ENCODE assay signal across 8 cellular contexts in the genomic region with DNA sequence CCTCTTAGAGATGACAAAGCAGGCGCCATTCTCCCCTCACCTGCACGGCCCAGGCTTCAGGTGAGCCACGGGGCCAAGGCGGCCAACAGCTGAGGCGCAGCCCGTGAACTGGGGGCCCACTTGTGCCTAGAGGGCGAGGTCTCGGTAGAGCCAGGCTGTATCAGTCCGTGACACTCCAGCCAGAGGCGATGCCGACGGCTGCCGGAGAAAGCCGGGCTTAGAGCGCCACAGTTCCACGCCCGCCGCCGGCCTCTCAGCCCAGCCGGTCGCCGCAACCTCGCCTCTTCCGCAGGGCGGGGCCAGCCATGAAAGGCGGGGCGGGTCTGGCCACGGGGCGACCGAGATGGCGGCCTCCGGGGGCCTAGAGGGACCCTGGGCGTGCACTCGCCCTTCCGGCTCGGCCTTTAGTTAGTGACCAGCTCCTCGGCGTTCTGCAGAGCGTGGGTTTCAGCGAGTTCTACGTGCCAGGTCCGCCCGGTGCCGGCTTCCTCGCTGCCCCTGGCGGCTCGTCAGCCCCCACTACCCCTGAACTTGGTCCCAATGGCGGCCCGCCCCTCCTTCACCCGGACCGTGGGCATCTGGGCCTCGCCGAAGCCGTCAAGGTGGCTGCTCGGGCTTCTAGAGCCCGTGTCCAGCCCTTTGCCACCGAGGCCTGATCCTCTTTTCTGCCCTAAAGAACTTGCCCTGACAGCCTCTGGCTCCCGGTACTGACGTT. TPM values are rescaled to one million over a fixed set of nuclear protein-coding genes. Genes with fewer than 3 reads are reported as not detected.
A peak's percentile ranks its signal among the peaks of the same experiment; 100 is the strongest.
DNase-seq lines count a peak whose midpoint lies in the region; ATAC-seq, FAIRE-seq and TF ChIP-seq lines count a peak whose summit lies in the region.

A gene (plus strand): TSS at position 390 of the 715 bp plus-strand sequence. CDS start 881 bp downstream, outside the sequence.

- WGBS in HepG2 (ENCODE audit: low lambda C conversion rate) = 0% methylated on average over 6 of the region's 59 CpGs

- in situ Hi-C loops in HepG2 (cut with HindIII; ENCODE audit: extremely low pct_ligation_motif_present, low pct_unique_long_range_greater_than_20kb) = no loop called here

- H3K4me1 ChIP-seq in BE2C (no peaks in the 10 kb centered on the region), HepG2 (ENCODE audit: insufficient read depth, low read length) (peaks cover 34% of the 10 kb centered on the region)

- ATAC-seq in GM19025 (IDR thresholded peaks at IDR 0.05; ENCODE audit: low read depth, unreplicated experiment) = peak; percentile 99
- ATAC-seq in HG03280 (IDR thresholded peaks at IDR 0.05; ENCODE audit: unreplicated experiment) = peak; percentile 99
- peak; percentile 99 for ATAC-seq in HepG2

- peaks cover 34% of the 10 kb centered on the region for H3K79me2 ChIP-seq in HepG2 (ENCODE audit: insufficient read depth, low read length)

- TF ChIP-seq CTCF in BE2C (IDR thresholded peaks at IDR 0.05; ENCODE audit: low read depth, low read length) = no peak
- peak; percentile 59 for TF ChIP-seq CTCF in HepG2 (CRISPR knock-in tag; IDR thresholded peaks at IDR 0.05)

- DNase-seq in BE2C (peak; percentile 88), NCI-H524 treated with DMSO at 0.1 percent for 48 hours (lab: John Stamatoyannopoulos, UW) (peak; percentile 3), dedifferentiated amniotic fluid mesenchymal stem cell (ENCODE audit: extremely low spot score) (peak; percentile 52), HepG2 (ENCODE audit: low spot score) (peak; percentile 75)
- peak; percentile 76 for DNase-seq in activated CD4-positive, alpha-beta T cell treated with anti-CD3 and anti-CD28 coated beads, Interleukin-2, amount 50 U/mL, for 1 hour
- DNase-seq in stimulated activated CD4-positive, alpha-beta T cell treated with anti-CD3 and anti-CD28 coated beads, Interleukin-4, amount 100 ng/mL, for 1 hour = peak; percentile 83

- peak; percentile 94 for TF ChIP-seq POLR2A in HepG2 (IDR thresholded peaks at IDR 0.05; ENCODE audit: insufficient read depth in 1 of 2, low read depth in 2 of 2, low read length in 2 of 2)

- H3K4me3 ChIP-seq in BE2C (ENCODE audit: low read depth, low read length) (peak within 1 kb of the TSS; percentile 88), HepG2 (replicated peaks in 1 of 3; ENCODE audit: insufficient read depth in 1 of 3, low read depth in 2 of 3, low read length in 3 of 3) (peak within 1 kb of the TSS; percentile 98 to 99 (median 99))

- TF ChIP-seq EP300 in HepG2 (IDR thresholded peaks at IDR 0.05; ENCODE audit: low read depth in 2 of 2, low read length in 2 of 2) (no peak), HepG2 (CRISPR knock-in tag; IDR thresholded peaks at IDR 0.05; ENCODE audit: borderline replicate concordance) (no peak)

- peak within 1 kb of the TSS; percentile 98 for H3K9ac ChIP-seq in HepG2 (ENCODE audit: insufficient read depth, low read depth, low read length)

- FAIRE-seq in HepG2 (lab: Jason Lieb, UNC) = no peak

- CTCF ChIA-PET in HepG2 (lab: Yijun Ruan, JAX; ENCODE audit: low intra/inter-chr PET ratio, low total read pairs) = no interaction called here

- intact Hi-C loops in HepG2 (cut with micrococcal nuclease; ENCODE audit: unreplicated experiment) = loop anchor here (1.0 to 2.0 kb wide), 2 partner anchors 19 to 68 kb away; a partner anchor contains a TSS

- H3K27me3 ChIP-seq in BE2C = no peaks in the 10 kb centered on the region
- no peaks in the 10 kb centered on the region; a peak in 1 of 5 replicates for H3K27me3 ChIP-seq in HepG2 (ENCODE audit: control insufficient read depth in 1 of 2, insufficient read depth in 2 of 2, low read length in 2 of 2)

- TF ChIP-seq RAD21 in HepG2 (CRISPR knock-in tag; IDR thresholded peaks at IDR 0.05) = peak; percentile 45; the same call in 1 of the 2 replicates

- H3K36me3 ChIP-seq in BE2C = no peaks in the 10 kb centered on the region; the same call in 1 of the 2 replicates
- peaks cover 4 to 21% of the 10 kb centered on the region in 2 experiments; a peak in 3 of 5 replicates for H3K36me3 ChIP-seq in HepG2 (replicated peaks in 1 of 2; ENCODE audit: control insufficient read depth in 1 of 2, insufficient read depth in 2 of 2, low read length in 2 of 2)

- H3K27ac ChIP-seq in HepG2 (ENCODE audit: extremely low read length, insufficient read depth, low read length) = peak within 1 kb of the TSS; percentile 86

- no TSS peak for BruUV-seq in HepG2 (replicated peaks; lab: Mats Ljungman, UMichigan)

- POLR2A ChIA-PET in HepG2 (lab: Yijun Ruan, JAX) = interaction anchor here (0.9 to 5.8 kb wide), 10 partner anchors 11 to 674 kb away, joined by 3 to 119 read pairs (median 4); a partner anchor contains a TSS

- H2AFZ ChIP-seq in HepG2 (ENCODE audit: low read length) = peak within 1 kb of the TSS; percentile 18

- H3K4me2 ChIP-seq in HepG2 (ENCODE audit: low read depth, low read length) = peak within 1 kb of the TSS; percentile 92

- H3K9me3 ChIP-seq in BE2C = no peaks in the 10 kb centered on the region
- no peaks in the 10 kb centered on the region for H3K9me3 ChIP-seq in HepG2 (ENCODE audit: low read length)

- H4K20me1 ChIP-seq in HepG2 (ENCODE audit: insufficient read depth, low read length) = no peaks in the 10 kb centered on the region

TF ChIP-seq in HepG2, 621 proteins besides CTCF, POLR2A, EP300 and RAD21 (continues in another document):
- TF ChIP-seq PPARG (CRISPR knock-in tag; conservative IDR thresholded peaks at IDR 0.05) (peak; percentile 59; the same call in 1 of the 2 replicates), BRCA1 (CRISPR knock-in tag; IDR thresholded peaks at IDR 0.05) (peak; percentile 81; the same call in 1 of the 2 replicates)
- TF ChIP-seq, protein P1, sequence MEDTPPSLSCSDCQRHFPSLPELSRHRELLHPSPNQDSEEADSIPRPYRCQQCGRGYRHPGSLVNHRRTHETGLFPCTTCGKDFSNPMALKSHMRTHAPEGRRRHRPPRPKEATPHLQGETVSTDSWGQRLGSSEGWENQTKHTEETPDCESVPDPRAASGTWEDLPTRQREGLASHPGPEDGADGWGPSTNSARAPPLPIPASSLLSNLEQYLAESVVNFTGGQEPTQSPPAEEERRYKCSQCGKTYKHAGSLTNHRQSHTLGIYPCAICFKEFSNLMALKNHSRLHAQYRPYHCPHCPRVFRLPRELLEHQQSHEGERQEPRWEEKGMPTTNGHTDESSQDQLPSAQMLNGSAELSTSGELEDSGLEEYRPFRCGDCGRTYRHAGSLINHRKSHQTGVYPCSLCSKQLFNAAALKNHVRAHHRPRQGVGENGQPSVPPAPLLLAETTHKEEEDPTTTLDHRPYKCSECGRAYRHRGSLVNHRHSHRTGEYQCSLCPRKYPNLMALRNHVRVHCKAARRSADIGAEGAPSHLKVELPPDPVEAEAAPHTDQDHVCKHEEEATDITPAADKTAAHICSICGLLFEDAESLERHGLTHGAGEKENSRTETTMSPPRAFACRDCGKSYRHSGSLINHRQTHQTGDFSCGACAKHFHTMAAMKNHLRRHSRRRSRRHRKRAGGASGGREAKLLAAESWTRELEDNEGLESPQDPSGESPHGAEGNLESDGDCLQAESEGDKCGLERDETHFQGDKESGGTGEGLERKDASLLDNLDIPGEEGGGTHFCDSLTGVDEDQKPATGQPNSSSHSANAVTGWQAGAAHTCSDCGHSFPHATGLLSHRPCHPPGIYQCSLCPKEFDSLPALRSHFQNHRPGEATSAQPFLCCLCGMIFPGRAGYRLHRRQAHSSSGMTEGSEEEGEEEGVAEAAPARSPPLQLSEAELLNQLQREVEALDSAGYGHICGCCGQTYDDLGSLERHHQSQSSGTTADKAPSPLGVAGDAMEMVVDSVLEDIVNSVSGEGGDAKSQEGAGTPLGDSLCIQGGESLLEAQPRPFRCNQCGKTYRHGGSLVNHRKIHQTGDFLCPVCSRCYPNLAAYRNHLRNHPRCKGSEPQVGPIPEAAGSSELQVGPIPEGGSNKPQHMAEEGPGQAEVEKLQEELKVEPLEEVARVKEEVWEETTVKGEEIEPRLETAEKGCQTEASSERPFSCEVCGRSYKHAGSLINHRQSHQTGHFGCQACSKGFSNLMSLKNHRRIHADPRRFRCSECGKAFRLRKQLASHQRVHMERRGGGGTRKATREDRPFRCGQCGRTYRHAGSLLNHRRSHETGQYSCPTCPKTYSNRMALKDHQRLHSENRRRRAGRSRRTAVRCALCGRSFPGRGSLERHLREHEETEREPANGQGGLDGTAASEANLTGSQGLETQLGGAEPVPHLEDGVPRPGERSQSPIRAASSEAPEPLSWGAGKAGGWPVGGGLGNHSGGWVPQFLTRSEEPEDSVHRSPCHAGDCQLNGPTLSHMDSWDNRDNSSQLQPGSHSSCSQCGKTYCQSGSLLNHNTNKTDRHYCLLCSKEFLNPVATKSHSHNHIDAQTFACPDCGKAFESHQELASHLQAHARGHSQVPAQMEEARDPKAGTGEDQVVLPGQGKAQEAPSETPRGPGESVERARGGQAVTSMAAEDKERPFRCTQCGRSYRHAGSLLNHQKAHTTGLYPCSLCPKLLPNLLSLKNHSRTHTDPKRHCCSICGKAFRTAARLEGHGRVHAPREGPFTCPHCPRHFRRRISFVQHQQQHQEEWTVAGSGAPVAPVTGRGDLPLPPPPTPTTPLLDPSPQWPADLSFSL (CRISPR knock-in tag; IDR thresholded peaks at IDR 0.05) = no peak

RNA-seq across cellular contexts. Expression of the gene that starts here (rescaled TPM):
- polyA plus RNA-seq in BE2C (2012; ENCODE audit: insufficient read depth, insufficient read length, low read depth) = 8.4 TPM
- total RNA-seq in HepG2 (2016; rRNA removed; fragmentation: Illumina TruSeq; extraction: Trizol) = 13.2 and 16.5 TPM in 2 replicates
- total RNA-seq in HepG2 (2016; cell fraction: cytosol; rRNA removed; fragmentation: Illumina TruSeq; extraction: Trizol; ENCODE audit: low read depth) = 3.2 and 3.4 TPM in 2 replicates
- total RNA-seq in HepG2 (2016; cell fraction: insoluble cytoplasmic fraction; rRNA removed; fragmentation: Illumina TruSeq; extraction: Trizol) = 13.8 and 14.0 TPM in 2 replicates
- 9.6 and 9.9 TPM in 2 replicates for total RNA-seq in HepG2 (2016; cell fraction: membrane; rRNA removed; fragmentation: Illumina TruSeq; extraction: Trizol)
- total RNA-seq in HepG2 (2016; cell fraction: nucleus; rRNA removed; fragmentation: Illumina TruSeq; extraction: Trizol) = 16.1 and 19.4 TPM in 2 replicates
- 14.9 and 15.4 TPM in 2 replicates for polyA plus RNA-seq in HepG2 (2011; rRNA removed)
- polyA plus RNA-seq in HepG2 (2011; cell fraction: cytosol; rRNA removed) = 6.3 and 9.1 TPM in 2 replicates
- polyA plus RNA-seq in HepG2 (2011; cell fraction: nucleus; rRNA removed) = 19.1 and 31.2 TPM in 2 replicates
- polyA plus RNA-seq in HepG2 (2012) = 12.2 and 13.7 TPM in 2 replicates
- polyA plus RNA-seq in HepG2 (2016; cell fraction: cytosol; fragmentation: Illumina TruSeq; extraction: Trizol; ENCODE audit: low read depth) = 2.8 and 4.0 TPM in 2 replicates
- polyA plus RNA-seq in HepG2 (2016; cell fraction: insoluble cytoplasmic fraction; fragmentation: Illumina TruSeq; extraction: Trizol; ENCODE audit: low read depth) = 12.8 and 13.5 TPM in 2 replicates
- 6.7 and 7.0 TPM in 2 replicates for polyA plus RNA-seq in HepG2 (2016; cell fraction: membrane; fragmentation: Illumina TruSeq; extraction: Trizol; ENCODE audit: low read depth)
- polyA plus RNA-seq in HepG2 (2016; cell fraction: nucleus; fragmentation: Illumina TruSeq; extraction: Trizol; ENCODE audit: insufficient read depth, low read depth) = 39.5 and 40.4 TPM in 2 replicates
- 12.0 and 16.1 TPM in 2 replicates for polyA minus RNA-seq in HepG2 (2011; rRNA and poly(A)+ RNA removed; ENCODE audit: low replicate concordance)
- polyA minus RNA-seq in HepG2 (2011; cell fraction: cytosol; rRNA and poly(A)+ RNA removed) = 9.0 and 10.0 TPM in 2 replicates
- 27.0 and 37.2 TPM in 2 replicates for polyA minus RNA-seq in HepG2 (2011; cell fraction: nucleus; rRNA and poly(A)+ RNA removed)

Comparison
In these comparisons a context has a peak if more than half of its experiments do, and no peak if none do; other contexts are left out.
1. Peak in every context shown above with its lines: DNase-seq, ATAC-seq, H3K4me3 ChIP-seq and H3K27ac ChIP-seq.
2. DNase-seq: peak in every context shown above with its lines; median percentile 88 in BE2C; 83 in stimulated activated CD4-positive, alpha-beta T cell treated with anti-CD3 and anti-CD28 coated beads, Interleukin-4, amount 100 ng/mL, for 1 hour; 76 in activated CD4-positive, alpha-beta T cell treated with anti-CD3 and anti-CD28 coated beads, Interleukin-2, amount 50 U/mL, for 1 hour; 75 in HepG2; 52 in dedifferentiated amniotic fluid mesenchymal stem cell; 3 in NCI-H524 treated with DMSO at 0.1 percent for 48 hours.